In the genomic region with DNA sequence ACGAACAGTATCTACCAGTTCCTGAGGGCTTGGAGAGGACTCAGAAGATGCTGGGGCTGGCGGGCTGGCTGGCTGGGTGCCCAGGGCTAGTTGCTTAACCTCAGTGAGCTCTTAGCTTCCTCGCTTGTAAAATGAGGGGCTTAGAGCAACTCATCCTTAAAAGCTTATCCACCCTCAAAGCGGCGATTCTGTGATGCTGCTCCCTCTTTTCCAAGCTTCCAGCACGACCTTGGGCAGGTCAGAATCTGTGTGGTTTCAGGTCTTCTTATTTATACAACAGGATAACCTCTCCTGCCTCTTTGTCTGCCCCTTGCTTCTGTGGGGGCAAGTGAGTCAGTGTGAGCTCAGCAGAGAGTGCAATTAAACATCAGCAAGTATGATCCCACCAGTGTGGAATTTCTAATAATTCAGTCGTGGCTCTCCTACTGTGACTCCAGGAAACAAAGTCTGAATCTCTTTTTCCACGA, we compare ENCODE assay signal across 11 cellular contexts.
DNase-seq lines count a peak whose midpoint lies in the region; ATAC-seq, FAIRE-seq and TF ChIP-seq lines count a peak whose summit lies in the region.
"Had no signal": no experiment of that assay in that cellular context is flagged by ENCODE, and none has a peak within 500 bp of the region (broad histone marks: within the 10 kb centered on the region; RNA-seq: fewer than 3 reads in every experiment).

No MANE protein-coding gene starts in this region.

- intact Hi-C loops in pancreas (cut with DNase I), result no loop called here

- in situ Hi-C loops in Caki2 (cut with HindIII; ENCODE audit: low pct_unique_long_range_greater_than_20kb, low sequenced_read_pairs), result no loop called here

- peak; percentile 96 for DNase-seq in Caki2 (ENCODE audit: low read depth)
- peak; percentile 30 for DNase-seq in NCI-H1105 (lab: John Stamatoyannopoulos, UW)
- peak; percentile 91 for DNase-seq in dermis blood vessel endothelial cell
- peak; percentile 4 to 60 (median 24) for DNase-seq in pancreas
- DNase-seq in stimulated activated CD4-positive, alpha-beta T cell treated with anti-CD3 and anti-CD28 coated beads, Interleukin-12 subunit alpha, Interleukin-12 subunit beta, amount 100 ng/mL, for 4 hours, result no peak
- no peak for DNase-seq in activated CD4-positive, alpha-beta T cell treated with anti-CD3 and anti-CD28 coated beads, Interleukin-2, amount 50 U/mL, for 48 hours
- DNase-seq in central memory CD4-positive, alpha-beta T cell, result no peak
- DNase-seq: activated naive CD8-positive, alpha-beta T cell treated with anti-CD3 and anti-CD28 coated beads for 36 hours; NCI-H2171 treated with DMSO at 0.1 percent for 48 hours had no signal

- H3K27me3 ChIP-seq in pancreas, result no peaks in the 10 kb centered on the region

- ATAC-seq in pancreas (peak; percentile 39 to 71 (median 54)), GM21423 (IDR thresholded peaks at IDR 0.05; ENCODE audit: unreplicated experiment) (no peak)

- no peaks in the 10 kb centered on the region for H3K36me3 ChIP-seq in pancreas

- no peak for TF ChIP-seq CTCF in pancreas (IDR thresholded peaks at IDR 0.05)

- FAIRE-seq in pancreas (lab: Jason Lieb, UNC), result no peak
- FAIRE-seq: TTC549 had no signal

- H3K27ac ChIP-seq in pancreas, result peak overlapping the region in 3 of 4 donors; percentile 60 to 86 (median 81)

- 28 to 33% methylated on average over 8 of the region's 8 CpGs for WGBS in pancreas, 2 donors

- H3K4me1 ChIP-seq in pancreas, result no peaks in the 10 kb centered on the region

- H3K9me3 ChIP-seq in pancreas, result no peaks in the 10 kb centered on the region

- peak overlapping the region in 1 of 4 donors; percentile 1 for H3K4me3 ChIP-seq in pancreas

Comparison
In these comparisons a context has a peak if more than half of its experiments do, and no peak if none do; other contexts are left out.
1. DNase-seq: peak in Caki2 (single experiment), NCI-H1105 (single experiment), dermis blood vessel endothelial cell (single experiment) and pancreas (6 of 6); none in stimulated activated CD4-positive, alpha-beta T cell treated with anti-CD3 and anti-CD28 coated beads, Interleukin-12 subunit alpha, Interleukin-12 subunit beta, amount 100 ng/mL, for 4 hours (single experiment), activated CD4-positive, alpha-beta T cell treated with anti-CD3 and anti-CD28 coated beads, Interleukin-2, amount 50 U/mL, for 48 hours (0 of 2) and central memory CD4-positive, alpha-beta T cell (single experiment).